ENCODE assay signal across 1 cellular context in genomic region chr11:35238882-35239281, GRCh38.
TF ChIP-seq lines count a peak whose summit lies in the region.

No MANE protein-coding gene starts in this region.

TF ChIP-seq in HCT116, 20 proteins besides CTCF, POLR2A, EP300 and RAD21 (continued from another document):
- no peak for TF ChIP-seq REST (IDR thresholded peaks at IDR 0.05; ENCODE audit: low read depth)
- TF ChIP-seq ELF1 (IDR thresholded peaks at IDR 0.05; ENCODE audit: borderline replicate concordance, low read depth) = no peak
- no peak for TF ChIP-seq CBX3 (IDR thresholded peaks at IDR 0.05; ENCODE audit: low read depth)
- no peak for TF ChIP-seq SIN3A (IDR thresholded peaks at IDR 0.05; ENCODE audit: low read depth)
- no peak for TF ChIP-seq TCF7L2 (IDR thresholded peaks at IDR 0.05; ENCODE audit: borderline replicate concordance, extremely low read depth, insufficient read depth, insufficient read length)
- no peak for TF ChIP-seq JUND (IDR thresholded peaks at IDR 0.05)
- no peak for TF ChIP-seq EGR1 (IDR thresholded peaks at IDR 0.05; ENCODE audit: low read depth)
- TF ChIP-seq EZH2phosphoT487 (IDR thresholded peaks at IDR 0.05; ENCODE audit: borderline replicate concordance) = no peak
- no peak for TF ChIP-seq SRF (IDR thresholded peaks at IDR 0.05; ENCODE audit: low read depth)
- TF ChIP-seq SP1 (IDR thresholded peaks at IDR 0.05; ENCODE audit: low read depth) = no peak
- TF ChIP-seq ZFX (IDR thresholded peaks at IDR 0.05) = no peak
